In genomic region chr13:40539954-40540706, GRCh38 we compare ENCODE assay signal across 10 cellular contexts.
DNase-seq lines count a peak whose midpoint lies in the region; ATAC-seq and TF ChIP-seq lines count a peak whose summit lies in the region.
"Had no signal": no experiment of that assay in that cellular context is flagged by ENCODE, and none has a peak within 500 bp of the region (broad histone marks: within the 10 kb centered on the region; RNA-seq: fewer than 3 reads in every experiment).

No MANE protein-coding gene starts in this region.

- H3K4me3 Mint-ChIP-seq in Caco-2 (ENCODE audit: unreplicated experiment) (peak overlapping the region; percentile 55), neural progenitor cell (no peak overlapping the region)
- H3K4me3 Mint-ChIP-seq: activated CD4-positive, alpha-beta T cell treated with anti-CD3 and anti-CD28 coated beads, Interleukin-2, amount 10 ng/mL, durations not matched to agents 7 days and 5 days had no signal

- H3K9me3 Mint-ChIP-seq in Caco-2 (ENCODE audit: unreplicated experiment): no peaks in the 10 kb centered on the region
- H3K9me3 Mint-ChIP-seq in neural progenitor cell: no peaks in the 10 kb centered on the region
- H3K9me3 Mint-ChIP-seq: activated CD4-positive, alpha-beta T cell treated with anti-CD3 and anti-CD28 coated beads, Interleukin-2, amount 10 ng/mL, durations not matched to agents 7 days and 5 days had no signal

- peak overlapping the region; percentile 29 to 57 (median 47) for H3K27ac ChIP-seq in esophagus muscularis mucosa (replicated peaks in 1 of 4)
- no peak overlapping the region for H3K27ac ChIP-seq in neural progenitor cell

- H3K79me2 ChIP-seq in neural progenitor cell (ENCODE audit: low read depth): no peaks in the 10 kb centered on the region

- TSS peak; percentile 66 for BruUV-seq in Caco-2 (replicated peaks; lab: Mats Ljungman, UMichigan)

- 45% methylated on average over 8 of the region's 8 CpGs for WGBS in esophagus muscularis mucosa

- H4K20me1 ChIP-seq in neural progenitor cell (ENCODE audit: low read depth): no peaks in the 10 kb centered on the region

- H3K4me1 ChIP-seq in Caco-2 (peaks cover 44% of the 10 kb centered on the region), esophagus muscularis mucosa (peaks cover 11 to 25% (median 18%) of the 10 kb centered on the region in 4 donors), neural progenitor cell (peaks cover 9% of the 10 kb centered on the region)

- H3K27me3 ChIP-seq in Caco-2 (replicated peaks; ENCODE audit: control insufficient read depth, insufficient read depth, low read length) (no peaks in the 10 kb centered on the region), esophagus muscularis mucosa (no peaks in the 10 kb centered on the region), neural progenitor cell (no peaks in the 10 kb centered on the region)

- intact Hi-C loops in Caco-2 (cut with micrococcal nuclease; ENCODE audit: unreplicated experiment) (loop anchor here (2.0 to 5.0 kb wide), 5 partner anchors 43 to 125 kb away; no protein-coding TSS in a partner anchor), esophagus muscularis mucosa (cut with DNase I) (no loop called here)

- no peak for TF ChIP-seq POLR2A in esophagus muscularis mucosa (IDR thresholded peaks at IDR 0.05; ENCODE audit: low read depth)

- H2AFZ ChIP-seq in neural progenitor cell (replicated peaks): no peak overlapping the region

- H3K4me1 Mint-ChIP-seq in Caco-2 (ENCODE audit: low read depth, unreplicated experiment) (peaks cover 22% of the 10 kb centered on the region), neural progenitor cell (peaks cover 21% of the 10 kb centered on the region)

- H3K36me3 Mint-ChIP-seq in Caco-2 (ENCODE audit: insufficient read depth, unreplicated experiment): no peaks in the 10 kb centered on the region
- H3K36me3 Mint-ChIP-seq in neural progenitor cell: no peaks in the 10 kb centered on the region

- TF ChIP-seq CTCF in Caco-2 (IDR thresholded peaks at IDR 0.05; ENCODE audit: insufficient read depth in 1 of 2, low read depth in 1 of 2, low read length in 1 of 2, severe bottlenecking in 1 of 2, unreplicated experiment in 1 of 2): no peak
- TF ChIP-seq CTCF in esophagus muscularis mucosa (IDR thresholded peaks at IDR 0.05): no peak
- TF ChIP-seq CTCF in neural progenitor cell (IDR thresholded peaks at IDR 0.05): no peak

- no peak for ATAC-seq in HG03439 (IDR thresholded peaks at IDR 0.05; ENCODE audit: unreplicated experiment)
- ATAC-seq: stimulated activated naive CD8-positive, alpha-beta T cell treated with anti-CD3 and anti-CD28 coated beads, Interleukin-15, Interleukin-2, amounts not matched to agents 100 U/mL and 50 U/mL, for 24 hours had no signal

- POLR2A ChIA-PET in Caco-2 (lab: Charles Lee): no interaction called here

- H3K27ac Mint-ChIP-seq in Caco-2 (ENCODE audit: unreplicated experiment) (peak overlapping the region; percentile 93), neural progenitor cell (no peak overlapping the region)
- H3K27ac Mint-ChIP-seq: activated CD4-positive, alpha-beta T cell treated with anti-CD3 and anti-CD28 coated beads, Interleukin-2, amount 10 ng/mL, durations not matched to agents 7 days and 5 days had no signal

- H3K9me3 ChIP-seq in Caco-2: no peaks in the 10 kb centered on the region
- no peaks in the 10 kb centered on the region for H3K9me3 ChIP-seq in esophagus muscularis mucosa
- H3K9me3 ChIP-seq in neural progenitor cell (ENCODE audit: low read depth): no peaks in the 10 kb centered on the region

- DNase-seq in Caco-2: peak; percentile 63 to 69
- peak; percentile 61 for DNase-seq in NCI-H446 treated with DMSO at 0.1 percent for 48 hours (lab: John Stamatoyannopoulos, UW)
- DNase-seq in esophagus muscularis mucosa (ENCODE audit: extremely low spot score): no peak
- DNase-seq in neural progenitor cell (ENCODE audit: low spot score): peak; percentile 21
- DNase-seq in NCI-H187 (lab: John Stamatoyannopoulos, UW): no peak
- no peak for DNase-seq in HuH-7 (ENCODE audit: low spot score)
- DNase-seq in NCI-H2227 (lab: John Stamatoyannopoulos, UW; ENCODE audit: unreplicated experiment): no peak
- DNase-seq: activated CD4-positive, alpha-beta T cell treated with anti-CD3 and anti-CD28 coated beads, Interleukin-2, amount 10 ng/mL, durations not matched to agents 7 days and 5 days; stimulated activated naive CD8-positive, alpha-beta T cell treated with anti-CD3 and anti-CD28 coated beads, Interleukin-15, Interleukin-2, amounts not matched to agents 100 U/mL and 50 U/mL, for 24 hours had no signal

- no peak overlapping the region for H3K4me2 ChIP-seq in neural progenitor cell

- H3K9ac ChIP-seq in neural progenitor cell: no peak overlapping the region

- H3K36me3 ChIP-seq in Caco-2 (ENCODE audit: control insufficient read depth, insufficient read depth, low read length) (no peaks in the 10 kb centered on the region), esophagus muscularis mucosa (no peaks in the 10 kb centered on the region), neural progenitor cell (no peaks in the 10 kb centered on the region)

- TF ChIP-seq EP300 in esophagus muscularis mucosa (IDR thresholded peaks at IDR 0.05): no peak

- CTCF ChIA-PET in Caco-2 (lab: Charles Lee): interaction anchor here (1.1 kb wide), 1 partner anchor 24 kb away, joined by 3 read pairs; no protein-coding TSS in a partner anchor

- no peak overlapping the region for H3K4me3 ChIP-seq in Caco-2 (ENCODE audit: low read depth, low read length)
- H3K4me3 ChIP-seq in esophagus muscularis mucosa: peak overlapping the region in 1 of 4 donors; percentile 9
- no peak overlapping the region for H3K4me3 ChIP-seq in neural progenitor cell

- no peaks in the 10 kb centered on the region for H3F3A ChIP-seq in neural progenitor cell (ENCODE audit: low read depth)

- H3K27me3 Mint-ChIP-seq in Caco-2 (ENCODE audit: insufficient read depth, unreplicated experiment) (no peaks in the 10 kb centered on the region), neural progenitor cell (ENCODE audit: insufficient read depth, low read depth) (peaks cover 3% of the 10 kb centered on the region)
- H3K27me3 Mint-ChIP-seq: activated CD4-positive, alpha-beta T cell treated with anti-CD3 and anti-CD28 coated beads, Interleukin-2, amount 10 ng/mL, durations not matched to agents 7 days and 5 days had no signal

Comparison
In these comparisons a context has a peak if more than half of its experiments do, and no peak if none do; other contexts are left out.
1. DNase-seq: peak in Caco-2 (2 of 2), NCI-H446 treated with DMSO at 0.1 percent for 48 hours (single experiment) and neural progenitor cell (single experiment); none in esophagus muscularis mucosa (single experiment), NCI-H187 (0 of 2), HuH-7 (single experiment) and NCI-H2227 (single experiment).